ENCODE assay signal across 15 cellular contexts in genomic region chr2:23617817-23618216, GRCh38.
DNase-seq lines count a peak whose midpoint lies in the region; ATAC-seq and TF ChIP-seq lines count a peak whose summit lies in the region.
"Had no signal": no experiment of that assay in that cellular context is flagged by ENCODE, and none has a peak within 500 bp of the region (broad histone marks: within the 10 kb centered on the region; RNA-seq: fewer than 3 reads in every experiment).

No MANE protein-coding gene starts in this region.

- peak overlapping the region; percentile 45 for H3K4me3 ChIP-seq in left ventricle myocardium inferior
- peak overlapping the region; percentile 21 for H3K4me3 ChIP-seq in psoas muscle

- peaks cover 4 to 8% of the 10 kb centered on the region in 2 donors for H3K27me3 Mint-ChIP-seq in natural killer cell treated with Interleukin-12 subunit alpha and Interleukin-12 subunit beta and Interleukin-15 and Interleukin-18, amount 100 ng/mL, for 72 hours
- H3K27me3 Mint-ChIP-seq in natural killer cell (ENCODE audit: low read depth in 2 of 2) = peaks cover 2 to 19% of the 10 kb centered on the region in 2 donors
- H3K27me3 Mint-ChIP-seq in T-helper 2 cell treated with Interferon-gamma antibody and Interleukin-4, amounts not matched to agents 5 μg/mL and 100 μg/mL, for 36 hours (ENCODE audit: low read depth) = peaks cover 6% of the 10 kb centered on the region
- no peaks in the 10 kb centered on the region for H3K27me3 Mint-ChIP-seq in activated T-cell treated with anti-CD3 and anti-CD28 coated beads, Interleukin-2, amount 50 U/mL, for 4 hours (ENCODE audit: low read depth)
- H3K27me3 Mint-ChIP-seq: stimulated activated naive CD8-positive, alpha-beta T cell treated with anti-CD3 and anti-CD28 coated beads, Interleukin-15, amount 100 ng/mL, for 72 hours had no signal

- H3K27ac ChIP-seq in left ventricle myocardium inferior (replicated peaks) (peak overlapping the region; percentile 86), psoas muscle (peak overlapping the region; percentile 69)

- H3K27me3 ChIP-seq in left ventricle myocardium inferior (ENCODE audit: low read depth) (no peaks in the 10 kb centered on the region), psoas muscle (ENCODE audit: insufficient read depth in 3 of 3, low read length in 2 of 3) (no peaks in the 10 kb centered on the region)

- ATAC-seq in natural killer cell treated with Interleukin-12 subunit alpha and Interleukin-12 subunit beta and Interleukin-15 and Interleukin-18, amount 100 ng/mL, for 72 hours = no peak
- ATAC-seq in natural killer cell (no peak), psoas muscle (peak in 3 of 4 donors; percentile 10 to 37 (median 14))
- no peak for ATAC-seq in activated T-cell treated with anti-CD3 and anti-CD28 coated beads, Interleukin-2, amount 50 U/mL, for 4 hours
- ATAC-seq: stimulated activated naive CD8-positive, alpha-beta T cell treated with anti-CD3 and anti-CD28 coated beads, Interleukin-15, amount 100 ng/mL, for 72 hours; T-cell had no signal

- no peak overlapping the region for H3K4me3 Mint-ChIP-seq in natural killer cell treated with Interleukin-12 subunit alpha and Interleukin-12 subunit beta and Interleukin-15 and Interleukin-18, amount 100 ng/mL, for 72 hours
- no peak overlapping the region for H3K4me3 Mint-ChIP-seq in natural killer cell
- no peak overlapping the region for H3K4me3 Mint-ChIP-seq in T-helper 2 cell treated with Interferon-gamma antibody and Interleukin-4, amounts not matched to agents 5 μg/mL and 100 μg/mL, for 36 hours
- no peak overlapping the region for H3K4me3 Mint-ChIP-seq in activated T-cell treated with anti-CD3 and anti-CD28 coated beads, Interleukin-2, amount 50 U/mL, for 4 hours
- H3K4me3 Mint-ChIP-seq: stimulated activated naive CD8-positive, alpha-beta T cell treated with anti-CD3 and anti-CD28 coated beads, Interleukin-15, amount 100 ng/mL, for 72 hours; T-cell had no signal

- H3K4me1 Mint-ChIP-seq in natural killer cell treated with Interleukin-12 subunit alpha and Interleukin-12 subunit beta and Interleukin-15 and Interleukin-18, amount 100 ng/mL, for 72 hours (ENCODE audit: low read depth in 2 of 2) = peaks cover 7% of the 10 kb centered on the region in 2 donors
- H3K4me1 Mint-ChIP-seq in natural killer cell = peaks cover 14% of the 10 kb centered on the region in 2 donors
- H3K4me1 Mint-ChIP-seq in T-helper 2 cell treated with Interferon-gamma antibody and Interleukin-4, amounts not matched to agents 5 μg/mL and 100 μg/mL, for 36 hours (ENCODE audit: low read depth) = peaks cover 4% of the 10 kb centered on the region
- H3K4me1 Mint-ChIP-seq in activated T-cell treated with anti-CD3 and anti-CD28 coated beads, Interleukin-2, amount 50 U/mL, for 4 hours (ENCODE audit: low read depth) = peaks cover 12% of the 10 kb centered on the region

- H3K9me3 ChIP-seq in left ventricle myocardium inferior (replicated peaks) (peaks cover 2% of the 10 kb centered on the region), psoas muscle (no peaks in the 10 kb centered on the region)

- no peak for TF ChIP-seq CTCF in natural killer cell (IDR thresholded peaks at IDR 0.05)
- TF ChIP-seq CTCF in left ventricle myocardium inferior (IDR thresholded peaks at IDR 0.05; ENCODE audit: borderline replicate concordance) = no peak
- TF ChIP-seq CTCF in psoas muscle (IDR thresholded peaks at IDR 0.05) = no peak

- H3K27ac Mint-ChIP-seq in natural killer cell treated with Interleukin-12 subunit alpha and Interleukin-12 subunit beta and Interleukin-15 and Interleukin-18, amount 100 ng/mL, for 72 hours = no peak overlapping the region
- H3K27ac Mint-ChIP-seq in natural killer cell = no peak overlapping the region
- H3K27ac Mint-ChIP-seq in T-helper 2 cell treated with Interferon-gamma antibody and Interleukin-4, amounts not matched to agents 5 μg/mL and 100 μg/mL, for 36 hours = no peak overlapping the region
- H3K27ac Mint-ChIP-seq: stimulated activated naive CD8-positive, alpha-beta T cell treated with anti-CD3 and anti-CD28 coated beads, Interleukin-15, amount 100 ng/mL, for 72 hours; T-cell had no signal

- no peaks in the 10 kb centered on the region for H3K36me3 Mint-ChIP-seq in natural killer cell treated with Interleukin-12 subunit alpha and Interleukin-12 subunit beta and Interleukin-15 and Interleukin-18, amount 100 ng/mL, for 72 hours
- H3K36me3 Mint-ChIP-seq in natural killer cell = no peaks in the 10 kb centered on the region
- H3K36me3 Mint-ChIP-seq in T-helper 2 cell treated with Interferon-gamma antibody and Interleukin-4, amounts not matched to agents 5 μg/mL and 100 μg/mL, for 36 hours (ENCODE audit: low read depth) = no peaks in the 10 kb centered on the region
- no peaks in the 10 kb centered on the region for H3K36me3 Mint-ChIP-seq in activated T-cell treated with anti-CD3 and anti-CD28 coated beads, Interleukin-2, amount 50 U/mL, for 4 hours (ENCODE audit: insufficient read depth)

- peak; percentile 42 for DNase-seq in natural killer cell treated with Interleukin-12 subunit alpha and Interleukin-12 subunit beta and Interleukin-15 and Interleukin-18, amount 100 ng/mL, for 72 hours (ENCODE audit: low spot score)
- DNase-seq in natural killer cell = no peak
- DNase-seq in left ventricle myocardium inferior = peak; percentile 33
- DNase-seq in psoas muscle = no peak
- DNase-seq in T-helper 2 cell treated with Interferon-gamma antibody and Interleukin-4, amounts not matched to agents 5 μg/mL and 100 μg/mL, for 36 hours (ENCODE audit: low spot score) = no peak
- DNase-seq in activated T-cell treated with anti-CD3 and anti-CD28 coated beads, Interleukin-2, amount 50 U/mL, for 4 hours = no peak
- no peak for DNase-seq in NCI-H524 (lab: John Stamatoyannopoulos, UW)
- DNase-seq in SW480 (ENCODE audit: low spot score) = no peak
- DNase-seq: activated CD4-positive, alpha-beta T cell treated with anti-CD3 and anti-CD28 coated beads for 48 hours; activated gamma-delta T cell treated with Interleukin-2 at 50 U/mL for 16 hours; central memory CD4-positive, alpha-beta T cell; DMS79 treated with DMSO at 0.1 percent for 48 hours; stimulated activated CD4-positive, alpha-beta T cell treated with anti-CD3 and anti-CD28 coated beads, Interleukin-4, amount 100 ng/mL, for 1 hour; stimulated activated naive CD8-positive, alpha-beta T cell treated with anti-CD3 and anti-CD28 coated beads, Interleukin-15, amount 100 ng/mL, for 72 hours; T-cell had no signal

- H3K4me1 ChIP-seq in left ventricle myocardium inferior = peaks cover 47% of the 10 kb centered on the region
- peaks cover 13% of the 10 kb centered on the region for H3K4me1 ChIP-seq in psoas muscle

- H3K9me3 Mint-ChIP-seq in natural killer cell treated with Interleukin-12 subunit alpha and Interleukin-12 subunit beta and Interleukin-15 and Interleukin-18, amount 100 ng/mL, for 72 hours = no peaks in the 10 kb centered on the region
- no peaks in the 10 kb centered on the region for H3K9me3 Mint-ChIP-seq in natural killer cell
- no peaks in the 10 kb centered on the region for H3K9me3 Mint-ChIP-seq in T-helper 2 cell treated with Interferon-gamma antibody and Interleukin-4, amounts not matched to agents 5 μg/mL and 100 μg/mL, for 36 hours
- H3K9me3 Mint-ChIP-seq in activated T-cell treated with anti-CD3 and anti-CD28 coated beads, Interleukin-2, amount 50 U/mL, for 4 hours = no peaks in the 10 kb centered on the region
- H3K9me3 Mint-ChIP-seq: T-cell had no signal

- H3K36me3 ChIP-seq in left ventricle myocardium inferior (no peaks in the 10 kb centered on the region), psoas muscle (ENCODE audit: insufficient read depth in 1 of 2, low read depth in 1 of 2) (no peaks in the 10 kb centered on the region)

- WGBS in psoas muscle, 3 donors = 63 to 77% (median 64%) methylated on average over 15 of the region's 15 CpGs

- intact Hi-C loops in natural killer cell (cut with micrococcal nuclease) (no loop called here), left ventricle myocardium inferior (cut with micrococcal nuclease) (no loop called here), psoas muscle (cut with DNase I) (no loop called here)

Comparison
In these comparisons a context has a peak if more than half of its experiments do, and no peak if none do; other contexts are left out.
1. DNase-seq: peak in natural killer cell treated with Interleukin-12 subunit alpha and Interleukin-12 subunit beta and Interleukin-15 and Interleukin-18, amount 100 ng/mL, for 72 hours (single experiment) and left ventricle myocardium inferior (single experiment); none in natural killer cell (single experiment), psoas muscle (0 of 2), T-helper 2 cell treated with Interferon-gamma antibody and Interleukin-4, amounts not matched to agents 5 μg/mL and 100 μg/mL, for 36 hours (single experiment), activated T-cell treated with anti-CD3 and anti-CD28 coated beads, Interleukin-2, amount 50 U/mL, for 4 hours (single experiment), NCI-H524 (0 of 2) and SW480 (single experiment).
2. ATAC-seq: peak in psoas muscle (3 of 4); none in natural killer cell treated with Interleukin-12 subunit alpha and Interleukin-12 subunit beta and Interleukin-15 and Interleukin-18, amount 100 ng/mL, for 72 hours (0 of 2), natural killer cell (0 of 3) and activated T-cell treated with anti-CD3 and anti-CD28 coated beads, Interleukin-2, amount 50 U/mL, for 4 hours (0 of 2).